ENCODE assay signal across 24 cellular contexts in the genomic region with DNA sequence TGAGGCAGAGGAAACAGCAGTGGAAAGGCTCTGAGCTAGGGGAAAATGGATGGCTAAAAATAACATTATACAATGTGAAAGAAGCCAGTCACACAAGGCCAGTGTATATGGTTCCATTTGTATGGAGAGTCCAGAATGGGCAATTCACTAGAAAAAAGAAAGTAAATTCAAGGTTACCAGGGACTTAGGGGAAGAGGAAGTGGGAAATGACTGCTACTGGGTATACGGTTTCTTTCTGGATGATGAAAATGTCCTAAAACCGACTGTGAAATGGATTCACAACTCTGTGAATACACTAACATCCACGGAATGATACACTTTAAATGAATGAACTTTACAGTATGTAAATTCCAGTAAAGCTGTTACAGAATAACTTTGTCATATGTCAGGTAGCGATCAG.
"Had no signal": no experiment of that assay in that cellular context is flagged by ENCODE, and none has a peak within 500 bp of the region (broad histone marks: within the 10 kb centered on the region; RNA-seq: fewer than 3 reads in every experiment).

No MANE protein-coding gene starts in this region.

- H3K27me3 Mint-ChIP-seq: activated CD4-positive, alpha-beta T cell treated with anti-CD3 and anti-CD28 coated beads for 36 hours; stimulated activated naive CD8-positive, alpha-beta T cell treated with anti-CD3 and anti-CD28 coated beads, Interleukin-15, Interleukin-2, amounts not matched to agents 100 ng/mL and 50 ng/mL, for 24 hours had no signal

- H3K4me3 Mint-ChIP-seq: activated B cell treated with CpG ODN at 0.5 μM for 24 hours; activated CD4-positive, alpha-beta T cell treated with anti-CD3 and anti-CD28 coated beads for 36 hours; activated naive CD4-positive, alpha-beta T cell treated with anti-CD3 and anti-CD28 coated beads for 36 hours; activated naive CD8-positive, alpha-beta T cell treated with anti-CD3 and anti-CD28 coated beads, Interleukin-2, amount 10 ng/mL, durations not matched to agents 7 days and 5 days; central memory CD8-positive, alpha-beta T cell; nephron; stimulated activated naive CD8-positive, alpha-beta T cell treated with anti-CD3 and anti-CD28 coated beads, Interleukin-15, Interleukin-2, amounts not matched to agents 100 ng/mL and 50 ng/mL, for 24 hours; T-helper 2 cell treated with Interferon-gamma antibody and Interleukin-4, amounts not matched to agents 5 μg/mL and 100 μg/mL, for 36 hours had no signal

- H3K36me3 Mint-ChIP-seq: activated naive CD8-positive, alpha-beta T cell treated with anti-CD3 and anti-CD28 coated beads, Interleukin-2, amount 10 ng/mL, durations not matched to agents 7 days and 5 days had no signal

- DNase-seq: activated B cell treated with CpG ODN at 0.5 μM for 24 hours; activated CD4-positive, alpha-beta T cell treated with anti-CD3 and anti-CD28 coated beads for 36 hours; activated CD4-positive, alpha-beta T cell treated with anti-CD3 and anti-CD28 coated beads, Interleukin-2, amount 50 U/mL, for 48 hours; activated effector memory CD4-positive, alpha-beta T cell treated with Interleukin-2 at 50 U/mL for 16 hours; activated naive CD4-positive, alpha-beta T cell treated with anti-CD3 and anti-CD28 coated beads for 36 hours; activated naive CD8-positive, alpha-beta T cell treated with anti-CD3 and anti-CD28 coated beads, Interleukin-2, amount 10 ng/mL, durations not matched to agents 7 days and 5 days; activated T-cell treated with anti-CD3 and anti-CD28 coated beads, Interleukin-2, amount 50 U/mL, for 48 hours; amniotic stem cell; esophagus squamous epithelium; gastrocnemius medialis; hippocampal formation; left ventricle myocardium superior; mammary epithelial cell; midbrain; ovary; psoas muscle; stimulated activated CD4-positive, alpha-beta T cell treated with anti-CD3 and anti-CD28 coated beads, Interleukin-4, amount 100 ng/mL, for 24 hours; substantia nigra; tibial artery had no signal

- H3K4me1 Mint-ChIP-seq: activated CD4-positive, alpha-beta T cell treated with anti-CD3 and anti-CD28 coated beads for 36 hours; central memory CD8-positive, alpha-beta T cell; nephron had no signal

- H3K9me3 Mint-ChIP-seq: activated B cell treated with CpG ODN at 0.5 μM for 24 hours; activated naive CD4-positive, alpha-beta T cell treated with anti-CD3 and anti-CD28 coated beads for 36 hours; activated naive CD8-positive, alpha-beta T cell treated with anti-CD3 and anti-CD28 coated beads, Interleukin-2, amount 10 ng/mL, durations not matched to agents 7 days and 5 days; central memory CD8-positive, alpha-beta T cell; nephron; stimulated activated naive CD8-positive, alpha-beta T cell treated with anti-CD3 and anti-CD28 coated beads, Interleukin-15, Interleukin-2, amounts not matched to agents 100 ng/mL and 50 ng/mL, for 24 hours; T-helper 2 cell treated with Interferon-gamma antibody and Interleukin-4, amounts not matched to agents 5 μg/mL and 100 μg/mL, for 36 hours had no signal

- H3K27ac Mint-ChIP-seq: activated B cell treated with CpG ODN at 0.5 μM for 24 hours; activated CD4-positive, alpha-beta T cell treated with anti-CD3 and anti-CD28 coated beads for 36 hours; activated naive CD4-positive, alpha-beta T cell treated with anti-CD3 and anti-CD28 coated beads for 36 hours; activated naive CD8-positive, alpha-beta T cell treated with anti-CD3 and anti-CD28 coated beads, Interleukin-2, amount 10 ng/mL, durations not matched to agents 7 days and 5 days; nephron; stimulated activated naive CD8-positive, alpha-beta T cell treated with anti-CD3 and anti-CD28 coated beads, Interleukin-15, Interleukin-2, amounts not matched to agents 100 ng/mL and 50 ng/mL, for 24 hours; T-helper 2 cell treated with Interferon-gamma antibody and Interleukin-4, amounts not matched to agents 5 μg/mL and 100 μg/mL, for 36 hours had no signal

- ATAC-seq: activated CD4-positive, alpha-beta T cell treated with anti-CD3 and anti-CD28 coated beads for 36 hours; gastrocnemius medialis; left ventricle myocardium superior; psoas muscle; right cardiac atrium had no signal
